8 cellular contexts compared by ENCODE assay signal in the genomic region with DNA sequence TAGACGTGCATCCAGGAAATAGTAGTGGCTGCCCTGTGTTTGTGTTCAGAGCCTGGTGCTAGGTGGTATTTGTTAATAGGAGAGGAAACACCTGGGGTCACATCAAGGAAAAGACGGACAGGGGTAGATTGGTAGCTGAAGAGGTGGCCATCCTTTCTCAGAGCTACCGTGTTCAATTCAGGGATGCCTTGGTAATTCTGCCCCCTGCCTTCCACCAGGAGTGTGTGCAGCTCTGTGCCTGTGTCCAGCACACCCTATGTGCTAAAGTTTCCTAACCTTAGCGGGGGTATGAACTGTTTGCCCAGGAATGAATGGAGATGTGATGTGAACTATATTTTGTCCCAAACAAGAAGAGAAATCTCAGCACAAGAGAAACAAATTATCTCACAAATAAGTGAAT.
DNase-seq lines count a peak whose midpoint lies in the region; ATAC-seq, FAIRE-seq and TF ChIP-seq lines count a peak whose summit lies in the region.

No MANE protein-coding gene starts in this region.

- TF ChIP-seq POLR2A in GM12878 (IDR thresholded peaks at IDR 0.05; ENCODE audit: low read depth, low read length) (no peak), GM12892 (IDR thresholded peaks at IDR 0.05; ENCODE audit: low read depth, low read length) (no peak)

- H3K36me3 ChIP-seq in GM12878 (ENCODE audit: control insufficient read depth in 2 of 2, insufficient read depth in 2 of 2, low read length in 1 of 2), result no peaks in the 10 kb centered on the region
- no peaks in the 10 kb centered on the region for H3K36me3 ChIP-seq in upper lobe of right lung

- TF ChIP-seq EP300 in GM12878 (IDR thresholded peaks at IDR 0.05; ENCODE audit: borderline replicate concordance in 1 of 2, control insufficient read depth in 1 of 2, low read depth in 2 of 2, low read length in 2 of 2), result no peak

- no peak overlapping the region for H3K9ac ChIP-seq in GM12878 (ENCODE audit: control insufficient read depth, insufficient read depth, low read length)

- RAD21 ChIA-PET in GM12878 (lab: Charles Lee; ENCODE audit: unreplicated experiment), result interaction anchor here (1.8 kb wide), 1 partner anchor 81 kb away, joined by 13 read pairs; no protein-coding TSS in a partner anchor

- POLR2A ChIA-PET in GM12878 (lab: Charles Lee), result no interaction called here

- ATAC-seq in Right ventricle myocardium inferior (peak; percentile 79), GM12878 (peak; percentile 48; the same call in 1 of the 3 replicates), upper lobe of right lung (peak; percentile 69), HG02763 (IDR thresholded peaks at IDR 0.05; ENCODE audit: unreplicated experiment) (no peak)

- H3K27me3 ChIP-seq in GM12878 (replicated peaks in 1 of 2; ENCODE audit: control insufficient read depth in 2 of 2, insufficient read depth in 2 of 2, low read length in 1 of 2) (no peaks in the 10 kb centered on the region), upper lobe of right lung (no peaks in the 10 kb centered on the region)

- H3K27ac ChIP-seq in GM12878 (ENCODE audit: control insufficient read depth, insufficient read depth) (no peak overlapping the region), upper lobe of right lung (no peak overlapping the region)

- intact Hi-C loops in Right ventricle myocardium inferior (cut with DNase I), result loop anchor here (1.0 kb wide), 1 partner anchor 81 kb away; no protein-coding TSS in a partner anchor
- intact Hi-C loops in cardiac septum (cut with DNase I), result loop anchor here (1.0 kb wide), 1 partner anchor 80 kb away; no protein-coding TSS in a partner anchor
- intact Hi-C loops in GM12878 (cut with micrococcal nuclease; ENCODE audit: unreplicated experiment), result no loop called here
- intact Hi-C loops in upper lobe of right lung (cut with DNase I), result no loop called here

- peak; percentile 26; the same call in 1 of the 2 replicates for TF ChIP-seq RAD21 in GM12878 (IDR thresholded peaks at IDR 0.05; ENCODE audit: insufficient read depth, low read depth, low read length)

- no peaks in the 10 kb centered on the region for H3K4me1 ChIP-seq in GM12878 (ENCODE audit: control insufficient read depth, insufficient read depth, low read length)
- H3K4me1 ChIP-seq in upper lobe of right lung, result no peaks in the 10 kb centered on the region

- no peaks in the 10 kb centered on the region for H4K20me1 ChIP-seq in GM12878 (ENCODE audit: control insufficient read depth, insufficient read depth)

- CTCF ChIA-PET in GM12878 (lab: Yijun Ruan, JAX), result interaction anchor here (0.7 to 2.5 kb wide), 8 partner anchors 9 to 102 kb away, joined by 3 to 25 read pairs (median 3); no protein-coding TSS in a partner anchor

- H3K4me3 ChIP-seq in GM12878, result no peak overlapping the region
- H3K4me3 ChIP-seq in upper lobe of right lung, result no peak overlapping the region

- no TSS peak for BruUV-seq in GM12878 (replicated peaks; lab: Mats Ljungman, UMichigan)

- no peaks in the 10 kb centered on the region for H3K79me2 ChIP-seq in GM12878 (ENCODE audit: control insufficient read depth, insufficient read depth, low read length)

- H3K4me2 ChIP-seq in GM12878 (ENCODE audit: control insufficient read depth, insufficient read depth), result no peak overlapping the region

- H2AFZ ChIP-seq in GM12878 (ENCODE audit: control insufficient read depth, low read depth, low read length), result no peak overlapping the region

- DNase-seq in Right ventricle myocardium inferior (ENCODE audit: missing footprints), result no peak
- no peak for DNase-seq in cardiac septum (ENCODE audit: low spot score)
- DNase-seq in GM12878 (ENCODE audit: low read depth, low spot score), result no peak
- DNase-seq in iris pigment epithelial cell (ENCODE audit: low read depth), result peak; percentile 10
- DNase-seq in upper lobe of right lung, result no peak
- no peak for DNase-seq in stimulated activated naive CD4-positive, alpha-beta T cell (lab: John Stamatoyannopoulos, UW)
- no peak for DNase-seq in GM12892 (ENCODE audit: insufficient read length)

- FAIRE-seq in GM12878 (lab: Jason Lieb, UNC) (no peak), GM12892 (lab: Jason Lieb, UNC) (no peak)

- H3K9me3 ChIP-seq in GM12878 (replicated peaks; ENCODE audit: control insufficient read depth, insufficient read depth, low read length) (no peaks in the 10 kb centered on the region), upper lobe of right lung (no peaks in the 10 kb centered on the region)

- TF ChIP-seq CTCF in GM12878 (IDR thresholded peaks at IDR 0.05 in 2 of 3, conservative IDR thresholded peaks at IDR 0.05 in 1 of 3; ENCODE audit: control insufficient read depth in 2 of 3, extremely low read depth in 1 of 3, insufficient read depth in 1 of 3, low read depth in 3 of 3, low read length in 3 of 3) (peak; percentile 25 to 39 (median 31); a peak in 3 of 6 replicates), upper lobe of right lung (IDR thresholded peaks at IDR 0.05) (peak; percentile 50)

- WGBS in GM12878 (ENCODE audit: insufficient coverage, insufficient replicate concordance, low lambda C conversion rate, missing lambda C conversion rate), result 7% methylated on average over 4 of the region's 4 CpGs

- SMC1A ChIA-PET in GM12878 (lab: Charles Lee; ENCODE audit: uncharacterized antibody, unreplicated experiment), result interaction anchor here (0.7 to 1.5 kb wide), 3 partner anchors 80 to 286 kb away, joined by 4 read pairs; no protein-coding TSS in a partner anchor

- in situ Hi-C loops in GM12878 (cut with MboI), result no loop called here

TF ChIP-seq in GM12878, 131 proteins besides CTCF, POLR2A, EP300 and RAD21:
- TF ChIP-seq FOXK2 (IDR thresholded peaks at IDR 0.05) (no peak), ETV6 (conservative IDR thresholded peaks at IDR 0.05 in 1 of 2, IDR thresholded peaks at IDR 0.05 in 1 of 2; ENCODE audit: borderline replicate concordance in 1 of 2, low read depth in 1 of 2) (no peak), SREBF2 (IDR thresholded peaks at IDR 0.05; ENCODE audit: low read length) (no peak), TAF1 (IDR thresholded peaks at IDR 0.05; ENCODE audit: borderline replicate concordance, low read depth, low read length) (no peak)
- TF ChIP-seq, protein P1, sequence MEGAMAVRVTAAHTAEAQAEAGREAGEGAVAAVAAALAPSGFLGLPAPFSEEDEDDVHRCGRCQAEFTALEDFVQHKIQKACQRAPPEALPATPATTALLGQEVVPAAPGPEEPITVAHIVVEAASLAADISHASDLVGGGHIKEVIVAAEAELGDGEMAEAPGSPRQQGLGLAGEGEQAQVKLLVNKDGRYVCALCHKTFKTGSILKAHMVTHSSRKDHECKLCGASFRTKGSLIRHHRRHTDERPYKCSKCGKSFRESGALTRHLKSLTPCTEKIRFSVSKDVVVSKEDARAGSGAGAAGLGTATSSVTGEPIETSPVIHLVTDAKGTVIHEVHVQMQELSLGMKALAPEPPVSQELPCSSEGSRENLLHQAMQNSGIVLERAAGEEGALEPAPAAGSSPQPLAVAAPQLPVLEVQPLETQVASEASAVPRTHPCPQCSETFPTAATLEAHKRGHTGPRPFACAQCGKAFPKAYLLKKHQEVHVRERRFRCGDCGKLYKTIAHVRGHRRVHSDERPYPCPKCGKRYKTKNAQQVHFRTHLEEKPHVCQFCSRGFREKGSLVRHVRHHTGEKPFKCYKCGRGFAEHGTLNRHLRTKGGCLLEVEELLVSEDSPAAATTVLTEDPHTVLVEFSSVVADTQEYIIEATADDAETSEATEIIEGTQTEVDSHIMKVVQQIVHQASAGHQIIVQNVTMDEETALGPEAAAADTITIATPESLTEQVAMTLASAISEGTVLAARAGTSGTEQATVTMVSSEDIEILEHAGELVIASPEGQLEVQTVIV (IDR thresholded peaks at IDR 0.05; ENCODE audit: borderline replicate concordance, partially characterized antibody), result no peak
- TF ChIP-seq, protein P2, sequence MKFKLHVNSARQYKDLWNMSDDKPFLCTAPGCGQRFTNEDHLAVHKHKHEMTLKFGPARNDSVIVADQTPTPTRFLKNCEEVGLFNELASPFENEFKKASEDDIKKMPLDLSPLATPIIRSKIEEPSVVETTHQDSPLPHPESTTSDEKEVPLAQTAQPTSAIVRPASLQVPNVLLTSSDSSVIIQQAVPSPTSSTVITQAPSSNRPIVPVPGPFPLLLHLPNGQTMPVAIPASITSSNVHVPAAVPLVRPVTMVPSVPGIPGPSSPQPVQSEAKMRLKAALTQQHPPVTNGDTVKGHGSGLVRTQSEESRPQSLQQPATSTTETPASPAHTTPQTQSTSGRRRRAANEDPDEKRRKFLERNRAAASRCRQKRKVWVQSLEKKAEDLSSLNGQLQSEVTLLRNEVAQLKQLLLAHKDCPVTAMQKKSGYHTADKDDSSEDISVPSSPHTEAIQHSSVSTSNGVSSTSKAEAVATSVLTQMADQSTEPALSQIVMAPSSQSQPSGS (IDR thresholded peaks at IDR 0.05; ENCODE audit: low read length), result no peak

Comparison
In these comparisons a context has a peak if more than half of its experiments do, and no peak if none do; other contexts are left out.
1. intact Hi-C loops: an anchor here in Right ventricle myocardium inferior (1.0 kb wide) and cardiac septum (1.0 kb wide); none called in GM12878 and upper lobe of right lung.